ENCODE assay signal across 18 cellular contexts in the genomic region with DNA sequence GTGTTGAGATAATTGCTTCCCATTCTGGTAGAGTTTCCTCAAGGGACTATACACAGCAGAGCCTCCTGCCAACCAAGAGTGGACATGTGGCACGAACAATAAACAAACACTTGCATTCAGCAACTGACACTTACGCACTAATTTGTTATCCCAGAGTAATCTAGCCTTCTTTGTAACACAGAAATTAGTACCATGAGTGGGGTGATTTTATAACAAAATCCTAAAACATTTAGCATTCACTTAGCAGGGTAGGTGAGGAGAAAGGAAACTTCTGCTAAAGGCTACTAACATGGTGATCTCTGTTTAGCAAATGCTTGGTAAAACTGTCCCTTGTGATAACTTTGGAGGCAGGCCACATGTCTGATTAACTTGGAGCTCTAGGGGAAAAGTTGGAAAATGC.
"Had no signal": no experiment of that assay in that cellular context is flagged by ENCODE, and none has a peak within 500 bp of the region (broad histone marks: within the 10 kb centered on the region; RNA-seq: fewer than 3 reads in every experiment).

No MANE protein-coding gene starts in this region.

- DNase-seq: dermis blood vessel endothelial cell; dorsolateral prefrontal cortex; effector CD4-positive, alpha-beta T cell; effector memory CD4-positive, alpha-beta T cell; foreskin keratinocyte; head of caudate nucleus; heart right ventricle; hippocampal formation; left cardiac atrium; left lung; left ventricle myocardium superior; lower lobe of right lung; mesenchymal stem cell; mucosa of descending colon; naive B cell; naive thymus-derived CD8-positive, alpha-beta T cell had no signal

- H3K4me3 Mint-ChIP-seq: mesothelial cell of epicardium; naive B cell; naive thymus-derived CD8-positive, alpha-beta T cell had no signal

- H3K4me1 Mint-ChIP-seq: naive B cell; naive thymus-derived CD8-positive, alpha-beta T cell had no signal

- H3K27ac Mint-ChIP-seq: mesothelial cell of epicardium; naive B cell; naive thymus-derived CD8-positive, alpha-beta T cell had no signal

- ATAC-seq: foreskin keratinocyte; gastroesophageal sphincter; heart right ventricle; left cardiac atrium; left lung; left ventricle myocardium superior; lower lobe of right lung; mucosa of descending colon; naive thymus-derived CD8-positive, alpha-beta T cell had no signal
